8 cellular contexts compared by ENCODE assay signal in genomic region chr11:110430267-110431211, GRCh38. TPM values are rescaled to one million over a fixed set of nuclear protein-coding genes. Genes with fewer than 3 reads are reported as not detected.
A peak's percentile ranks its signal among the peaks of the same experiment; 100 is the strongest.
DNase-seq lines count a peak whose midpoint lies in the region; ATAC-seq and TF ChIP-seq lines count a peak whose summit lies in the region.

No MANE protein-coding gene starts in this region.

- POLR2A ChIA-PET in GM10248 (lab: Yijun Ruan, JAX) = interaction anchor here (0.6 to 0.8 kb wide), 2 partner anchors 228 to 580 kb away, joined by 3 read pairs; no protein-coding TSS in a partner anchor
- POLR2A ChIA-PET in activated CD4-positive, alpha-beta T cell treated with anti-CD3 and anti-CD28 coated beads, Interleukin-2, amount 10 ng/mL, durations not matched to agents 7 days and 5 days (lab: Charles Lee) = interaction anchor here (0.6 to 0.7 kb wide), 2 partner anchors 215 to 726 kb away, joined by 4 to 8 read pairs; no protein-coding TSS in a partner anchor

- peaks cover 45% of the 10 kb centered on the region for H3K4me1 Mint-ChIP-seq in activated CD4-positive, alpha-beta T cell treated with anti-CD3 and anti-CD28 coated beads, Interleukin-2, amount 10 ng/mL, durations not matched to agents 7 days and 5 days

- peak overlapping the region; percentile 99 for H3K9ac ChIP-seq in endocrine pancreas (ENCODE audit: control insufficient read depth, insufficient read depth, low read length)

- no peaks in the 10 kb centered on the region for H3K9me3 Mint-ChIP-seq in activated CD4-positive, alpha-beta T cell treated with anti-CD3 and anti-CD28 coated beads, Interleukin-2, amount 10 ng/mL, durations not matched to agents 7 days and 5 days

- H3K27me3 Mint-ChIP-seq in activated CD4-positive, alpha-beta T cell treated with anti-CD3 and anti-CD28 coated beads, Interleukin-2, amount 10 ng/mL, durations not matched to agents 7 days and 5 days = no peaks in the 10 kb centered on the region

- peak overlapping the region; percentile 97 for H3K4me3 Mint-ChIP-seq in activated CD4-positive, alpha-beta T cell treated with anti-CD3 and anti-CD28 coated beads, Interleukin-2, amount 10 ng/mL, durations not matched to agents 7 days and 5 days

- H3K4me3 ChIP-seq in endocrine pancreas (ENCODE audit: control insufficient read depth, insufficient read depth, low read length) = peak overlapping the region; percentile 77
- H3K4me3 ChIP-seq in mesodermal cell (ENCODE audit: extremely low read depth, insufficient read depth, low read length, poor library complexity, severe bottlenecking) = peak overlapping the region; percentile 56
- peak overlapping the region; percentile 56 to 74 (median 61) for H3K4me3 ChIP-seq in thyroid gland (replicated peaks in 1 of 3)

- peak overlapping the region; percentile 97 for H3K27ac Mint-ChIP-seq in activated CD4-positive, alpha-beta T cell treated with anti-CD3 and anti-CD28 coated beads, Interleukin-2, amount 10 ng/mL, durations not matched to agents 7 days and 5 days

- H3K9me3 ChIP-seq in endocrine pancreas (ENCODE audit: control insufficient read depth, low read length) (no peaks in the 10 kb centered on the region), mesodermal cell (ENCODE audit: control insufficient read depth, low read length) (no peaks in the 10 kb centered on the region), thyroid gland (no peaks in the 10 kb centered on the region)

- no peak for TF ChIP-seq POLR2A in thyroid gland (IDR thresholded peaks at IDR 0.05)

- H3K27me3 ChIP-seq in endocrine pancreas (ENCODE audit: control insufficient read depth, insufficient read depth, low read length) (no peaks in the 10 kb centered on the region), thyroid gland (no peaks in the 10 kb centered on the region)

- H3K27ac ChIP-seq in mesodermal cell (ENCODE audit: low read depth, low read length, severe bottlenecking) (peak overlapping the region; percentile 85), thyroid gland (peak overlapping the region; percentile 88 to 92 (median 89))

- WGBS in mesodermal cell (ENCODE audit: insufficient coverage in 2 of 2), 2 experiments = 1 to 2% methylated on average over 50 to 51 of the region's 52 CpGs
- WGBS in thyroid gland, 2 donors = 0 to 2% methylated on average over 5 to 12 of the region's 52 CpGs

- intact Hi-C loops in thyroid gland (cut with DNase I) = loop anchor here (5.0 kb wide), 2 partner anchors 53 to 483 kb away; no protein-coding TSS in a partner anchor

- in situ Hi-C loops in KBM-7 (cut with MboI; ENCODE audit: low pct_unique_long_range_greater_than_20kb, low sequenced_read_pairs) = no loop called here

- H3K4me1 ChIP-seq in endocrine pancreas (ENCODE audit: control insufficient read depth, insufficient read depth, low read length) (peaks cover 7% of the 10 kb centered on the region), mesodermal cell (ENCODE audit: control insufficient read depth, insufficient read depth, low read length, poor library complexity, severe bottlenecking) (peaks cover 20% of the 10 kb centered on the region), thyroid gland (peaks cover 38 to 42% of the 10 kb centered on the region in 2 donors)

- DNase-seq in GM10248 (ENCODE audit: extremely low spot score) (peak; percentile 35), KBM-7 (peak; percentile 49), thyroid gland (peak; percentile 65 to 67), DMS114 treated with DMSO at 0.1 percent for 48 hours (lab: John Stamatoyannopoulos, UW; ENCODE audit: unreplicated experiment) (no peak)
- DNase-seq in activated CD4-positive, alpha-beta T cell treated with anti-CD3 and anti-CD28 coated beads, Interleukin-2, amount 10 ng/mL, durations not matched to agents 7 days and 5 days = peak; percentile 33

- no peak for TF ChIP-seq CTCF in GM10248 (IDR thresholded peaks at IDR 0.05; ENCODE audit: control extremely low read depth, extremely low read depth, low read depth, missing control alignments)
- no peak for TF ChIP-seq CTCF in thyroid gland (IDR thresholded peaks at IDR 0.05)

- peak; percentile 31 for ATAC-seq in GM21717 (IDR thresholded peaks at IDR 0.05; ENCODE audit: unreplicated experiment)

- H3K36me3 Mint-ChIP-seq in activated CD4-positive, alpha-beta T cell treated with anti-CD3 and anti-CD28 coated beads, Interleukin-2, amount 10 ng/mL, durations not matched to agents 7 days and 5 days (ENCODE audit: low read depth) = no peaks in the 10 kb centered on the region

- H3K36me3 ChIP-seq in endocrine pancreas (ENCODE audit: control insufficient read depth, insufficient read depth, low read length) = no peaks in the 10 kb centered on the region
- no peaks in the 10 kb centered on the region for H3K36me3 ChIP-seq in mesodermal cell (ENCODE audit: control insufficient read depth, insufficient read depth, low read length)
- no peaks in the 10 kb centered on the region for H3K36me3 ChIP-seq in thyroid gland

- CTCF ChIA-PET in GM10248 (lab: Yijun Ruan, JAX) = interaction anchor here (0.8 to 11.6 kb wide), 13 partner anchors 10 to 1015 kb away, joined by 3 to 115 read pairs (median 3); no protein-coding TSS in a partner anchor
- CTCF ChIA-PET in activated CD4-positive, alpha-beta T cell treated with anti-CD3 and anti-CD28 coated beads, Interleukin-2, amount 10 ng/mL, durations not matched to agents 7 days and 5 days (lab: Charles Lee) = interaction anchor here (0.6 to 4.9 kb wide), 9 partner anchors 10 to 224 kb away, joined by 3 to 24 read pairs (median 3); no protein-coding TSS in a partner anchor

RNA-seq across cellular contexts. Expression of gene FDX1, which starts 0.8 kb away (rescaled TPM):
- 1 to 10 TPM; 8.2 to 8.8 TPM for total RNA-seq in activated CD4-positive, alpha-beta T cell treated with anti-CD3 and anti-CD28 coated beads, Interleukin-2, amount 10 ng/mL, durations not matched to agents 7 days and 5 days
- 12.3 TPM for polyA plus RNA-seq in mesodermal cell (2013, experiment 1 of 2)
- polyA plus RNA-seq in mesodermal cell (2013, experiment 2 of 2) = 13.0 TPM
- 10 to 100 TPM; 28.9 to 58.5 (median 39.6) TPM for total RNA-seq in thyroid gland
